10 cellular contexts compared by ENCODE assay signal in genomic region chr7:28808786-28809533, GRCh38.
DNase-seq lines count a peak whose midpoint lies in the region; ATAC-seq, FAIRE-seq and TF ChIP-seq lines count a peak whose summit lies in the region.
"Had no signal": no experiment of that assay in that cellular context is flagged by ENCODE, and none has a peak within 500 bp of the region (broad histone marks: within the 10 kb centered on the region; RNA-seq: fewer than 3 reads in every experiment).

No MANE protein-coding gene starts in this region.

- H3F3A ChIP-seq in Loucy (ENCODE audit: low read depth) = no peaks in the 10 kb centered on the region

- H3K4me1 Mint-ChIP-seq in CD14-positive monocyte = no peaks in the 10 kb centered on the region

- H2AFZ ChIP-seq in Loucy (ENCODE audit: low read length) = no peak overlapping the region
- H2AFZ ChIP-seq in H1 (ENCODE audit: low read length) = no peak overlapping the region

- peak; percentile 41 to 56; a peak in 3 of 4 replicates for TF ChIP-seq RAD21 in H1 (IDR thresholded peaks at IDR 0.05 in 1 of 2, conservative IDR thresholded peaks at IDR 0.05 in 1 of 2; ENCODE audit: low read depth in 2 of 2, low read length in 2 of 2)

- H3K4me2 ChIP-seq in Loucy (ENCODE audit: low read depth, low read length, poor library complexity, severe bottlenecking) = no peak overlapping the region
- H3K4me2 ChIP-seq in H1 (ENCODE audit: insufficient read depth in 1 of 2, low read depth in 2 of 2, low read length in 2 of 2) = no peak overlapping the region

- H3K4me1 ChIP-seq in Loucy (ENCODE audit: insufficient read depth, low read length, poor library complexity, severe bottlenecking) (no peaks in the 10 kb centered on the region), H1 (replicated peaks in 1 of 4; ENCODE audit: control insufficient read depth in 3 of 4, insufficient read depth in 4 of 4, low read length in 3 of 4) (no peaks in the 10 kb centered on the region)

- no peak overlapping the region for H2BK5ac ChIP-seq in H1 (ENCODE audit: low read depth, low read length)

- no peak overlapping the region for H4K8ac ChIP-seq in H1 (ENCODE audit: extremely low read depth, insufficient read depth, low read length)

- H2BK120ac ChIP-seq in H1 (replicated peaks; ENCODE audit: low read depth, low read length) = no peak overlapping the region

- no peak for TF ChIP-seq EP300 in H1 (IDR thresholded peaks at IDR 0.05; ENCODE audit: borderline replicate concordance in 1 of 2, low read depth in 2 of 2, low read length in 2 of 2)

- H3K14ac ChIP-seq in H1 (ENCODE audit: insufficient read length) = no peak overlapping the region

- DNase-seq in H1 (ENCODE audit: low read depth in 1 of 2, low spot score in 2 of 2) = peak in 1 of 2 experiments; percentile 72
- DNase-seq in sciatic nerve (ENCODE audit: low spot score) = no peak
- DNase-seq in SK-N-DZ (ENCODE audit: low spot score) = no peak
- DNase-seq in CD14-positive monocyte (ENCODE audit: low spot score) = no peak
- DNase-seq: activated CD8-positive, alpha-beta memory T cell treated with anti-CD3 and anti-CD28 coated beads for 24 hours had no signal

- no peaks in the 10 kb centered on the region for H3K36me3 ChIP-seq in Loucy (ENCODE audit: insufficient read depth, low read length)
- no peaks in the 10 kb centered on the region for H3K36me3 ChIP-seq in H1 (ENCODE audit: control insufficient read depth in 2 of 4, insufficient read depth in 4 of 4, low read length in 3 of 4)

- POLR2A ChIA-PET in H1 (lab: Charles Lee; ENCODE audit: partially characterized antibody) = no interaction called here

- H3K27ac ChIP-seq in H1 (ENCODE audit: low read depth, low read length) = no peak overlapping the region

- H3K18ac ChIP-seq in H1 (ENCODE audit: extremely low read depth, low read length) = no peak overlapping the region

- ATAC-seq in GM18867 (IDR thresholded peaks at IDR 0.05; ENCODE audit: unreplicated experiment) = peak; percentile 59
- ATAC-seq in sciatic nerve = peak; percentile 41
- no peak for ATAC-seq in GM21737 (IDR thresholded peaks at IDR 0.05; ENCODE audit: unreplicated experiment)
- ATAC-seq in HG02852 (IDR thresholded peaks at IDR 0.05; ENCODE audit: unreplicated experiment) = no peak

- H2BK20ac ChIP-seq in H1 (ENCODE audit: low read length) = no peak overlapping the region

- H3K79me1 ChIP-seq in H1 (ENCODE audit: low read depth, low read length) = no peaks in the 10 kb centered on the region

- CTCF ChIA-PET in H1 (lab: Charles Lee; ENCODE audit: partially characterized antibody) = interaction anchor here (0.7 to 2.3 kb wide), 7 partner anchors 9 to 114 kb away, joined by 3 to 10 read pairs (median 4); no protein-coding TSS in a partner anchor

- no peak for FAIRE-seq in H1 (lab: Jason Lieb, UNC)
- FAIRE-seq: colon had no signal

- H3K27me3 ChIP-seq in Loucy (ENCODE audit: insufficient read depth, low read length, poor library complexity, severe bottlenecking) (no peaks in the 10 kb centered on the region), H1 (replicated peaks in 1 of 4; ENCODE audit: control insufficient read depth in 3 of 4, extremely low read depth in 1 of 4, insufficient read depth in 3 of 4, low read length in 3 of 4) (no peaks in the 10 kb centered on the region; a peak in 1 of 7 replicates)

- no peaks in the 10 kb centered on the region for H3K23me2 ChIP-seq in H1 (ENCODE audit: low read depth, low read length)

- peak overlapping the region in 2 of 7 donors; percentile 31 to 32 for H3K27ac Mint-ChIP-seq in CD14-positive monocyte

- H3K4me3 ChIP-seq in Loucy (ENCODE audit: low read length, poor library complexity, severe bottlenecking) (no peak overlapping the region), H1 (ENCODE audit: extremely low read depth in 1 of 4, insufficient read depth in 2 of 4, low read depth in 3 of 4, low read length in 4 of 4) (no peak overlapping the region)

- 66% methylated on average over 22 of the region's 23 CpGs; no CpG with 5 or more reads in 1 of the 2 experiments for WGBS in H1 (ENCODE audit: extremely low coverage in 1 of 2, insufficient coverage in 1 of 2, insufficient read length in 1 of 2, insufficient replicate concordance in 2 of 2, low coverage in 1 of 2, low lambda C conversion rate in 2 of 2, missing lambda C conversion rate in 1 of 2), 2 experiments

- no peak overlapping the region for H3K9ac ChIP-seq in Loucy (ENCODE audit: low read depth, low read length, poor library complexity, severe bottlenecking)
- no peak overlapping the region for H3K9ac ChIP-seq in H1 (replicated peaks in 1 of 4; ENCODE audit: extremely low read depth in 1 of 4, low read depth in 3 of 4, low read length in 3 of 4)

- H3K9me3 ChIP-seq in Loucy (ENCODE audit: insufficient read depth, low read depth, low read length) = no peaks in the 10 kb centered on the region
- H3K9me3 ChIP-seq in H1 (ENCODE audit: insufficient read depth in 2 of 2, low read depth in 1 of 2, low read length in 1 of 2) = no peaks in the 10 kb centered on the region

- no peak for TF ChIP-seq POLR2A in H1 (IDR thresholded peaks at IDR 0.05; ENCODE audit: control extremely low read depth in 1 of 2, low read depth in 2 of 2, low read length in 2 of 2)

- no peak overlapping the region for H3K56ac ChIP-seq in H1 (replicated peaks; ENCODE audit: insufficient read length, low read depth, low read length)

- peaks cover 0 to 9% (median 2%) of the 10 kb centered on the region in 3 donors for H3K27me3 Mint-ChIP-seq in CD14-positive monocyte (ENCODE audit: low read depth in 3 of 3)

- no peak overlapping the region for H4K91ac ChIP-seq in H1 (replicated peaks; ENCODE audit: insufficient read length, low read length)

- H3K36me3 Mint-ChIP-seq in CD14-positive monocyte = peaks cover 82 to 90% of the 10 kb centered on the region in 2 donors

- peaks cover 0 to 10% (median 3%) of the 10 kb centered on the region in 7 donors for H3K9me3 Mint-ChIP-seq in CD14-positive monocyte

- no peak overlapping the region for H4K5ac ChIP-seq in H1 (ENCODE audit: insufficient read length, low read depth, low read length)

- no peaks in the 10 kb centered on the region for H3K79me2 ChIP-seq in Loucy (ENCODE audit: insufficient read depth, low read length)
- no peaks in the 10 kb centered on the region for H3K79me2 ChIP-seq in H1 (ENCODE audit: control insufficient read depth in 1 of 2, insufficient read depth in 2 of 2, low read length in 2 of 2)

- no peak overlapping the region for H2BK12ac ChIP-seq in H1 (ENCODE audit: low read depth, low read length)

- TF ChIP-seq CTCF in Loucy (conservative IDR thresholded peaks at IDR 0.05; ENCODE audit: low read length) (peak; percentile 51), H1 (IDR thresholded peaks at IDR 0.05; ENCODE audit: control extremely low read depth in 1 of 3, insufficient read depth in 1 of 3, low read depth in 1 of 3, low read length in 3 of 3) (peak; percentile 51 to 61 (median 52)), CD14-positive monocyte (IDR thresholded peaks at IDR 0.05) (no peak)

- H3K4ac ChIP-seq in H1 (replicated peaks; ENCODE audit: insufficient read length, low read depth, low read length) = no peak overlapping the region

- H2BK15ac ChIP-seq in H1 (ENCODE audit: low read length) = no peak overlapping the region

- H2AK5ac ChIP-seq in H1 (ENCODE audit: low read depth, low read length) = no peak overlapping the region

- no peak overlapping the region for H3K23ac ChIP-seq in H1 (ENCODE audit: insufficient read length)

- no peaks in the 10 kb centered on the region for H3K9me2 ChIP-seq in Loucy (replicated peaks; ENCODE audit: low read depth, low read length)

- H3K4me3 Mint-ChIP-seq in CD14-positive monocyte = no peak overlapping the region

- intact Hi-C loops in sciatic nerve (cut with DNase I) = no loop called here
- intact Hi-C loops in CD14-positive monocyte (cut with micrococcal nuclease) = no loop called here

- no peaks in the 10 kb centered on the region for H4K20me1 ChIP-seq in Loucy (ENCODE audit: insufficient read depth, low read length, poor library complexity, severe bottlenecking)
- H4K20me1 ChIP-seq in H1 (replicated peaks in 1 of 2; ENCODE audit: control insufficient read depth in 1 of 2, insufficient read depth in 2 of 2, low read length in 2 of 2) = no peaks in the 10 kb centered on the region

TF ChIP-seq in H1, 55 proteins besides CTCF, POLR2A, EP300 and RAD21 (continues in another document):
- TF ChIP-seq CHD2 (IDR thresholded peaks at IDR 0.05; ENCODE audit: low read length) = no peak
- no peak for TF ChIP-seq E2F6 (IDR thresholded peaks at IDR 0.05)
- no peak for TF ChIP-seq RBBP5 (IDR thresholded peaks at IDR 0.05; ENCODE audit: borderline replicate concordance, low read depth, low read length)
- no peak for TF ChIP-seq CEBPB (IDR thresholded peaks at IDR 0.05; ENCODE audit: low read depth, low read length)
- TF ChIP-seq MAX (IDR thresholded peaks at IDR 0.05) = no peak
- no peak for TF ChIP-seq POLR2AphosphoS5 (IDR thresholded peaks at IDR 0.05; ENCODE audit: low read depth, low read length)
- TF ChIP-seq TEAD4 (IDR thresholded peaks at IDR 0.05; ENCODE audit: low read depth, low read length) = no peak

Comparison
In these comparisons a context has a peak if more than half of its experiments do, and no peak if none do; other contexts are left out.
1. ATAC-seq: peak in GM18867 (single experiment) and sciatic nerve (single experiment); none in GM21737 (single experiment) and HG02852 (single experiment).